ENCODE assay signal across 29 cellular contexts in the genomic region with DNA sequence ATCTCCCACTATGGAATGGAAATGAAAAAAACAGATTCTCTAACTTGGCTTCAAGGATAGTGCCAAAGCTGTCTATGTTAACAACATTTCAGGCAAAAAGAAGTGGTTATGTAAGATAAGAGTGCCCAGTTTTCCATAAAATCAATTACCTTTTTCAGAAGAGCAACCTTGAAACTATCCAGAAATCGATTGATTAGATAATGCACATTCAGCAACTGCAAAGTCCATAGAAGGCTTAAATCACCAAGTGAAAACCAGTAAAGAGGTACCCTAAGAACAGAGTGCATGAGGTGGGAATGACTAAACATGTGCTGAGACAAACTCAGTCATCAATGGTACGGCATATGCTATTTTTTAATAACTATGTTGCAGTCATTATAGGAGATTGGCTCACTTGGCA.
"Had no signal": no experiment of that assay in that cellular context is flagged by ENCODE, and none has a peak within 500 bp of the region (broad histone marks: within the 10 kb centered on the region; RNA-seq: fewer than 3 reads in every experiment).

No MANE protein-coding gene starts in this region.

- H3K36me3 ChIP-seq: ascending aorta, cardiac muscle cell had no signal

- H3K27ac ChIP-seq: ascending aorta, cardiac muscle cell, VCaP had no signal

- DNase-seq: activated B cell treated with CpG ODN at 0.5 μM for 24 hours; activated CD4-positive, alpha-beta memory T cell treated with anti-CD3 and anti-CD28 coated beads for 36 hours; activated CD4-positive, alpha-beta T cell treated with anti-CD3 and anti-CD28 coated beads for 4 hours; activated CD4-positive, alpha-beta T cell treated with anti-CD3 and anti-CD28 coated beads, Interleukin-2, amount 10 ng/mL, durations not matched to agents 24 days and 14 days; activated CD4-positive, alpha-beta T cell treated with anti-CD3 and anti-CD28 coated beads, Interleukin-2, amount 50 U/mL, for 1 hour; activated CD4-positive, alpha-beta T cell treated with anti-CD3 and anti-CD28 coated beads, Interleukin-2, amount 50 U/mL, for 4 hours; activated CD4-positive, CD25-positive, alpha-beta regulatory T cell treated with anti-CD3 and anti-CD28 coated beads, Interleukin-2, amount 50 U/mL, for 72 hours; activated CD8-positive, alpha-beta memory T cell treated with anti-CD3 and anti-CD28 coated beads, Interleukin-2, amount 50 U/mL, for 4 hours; activated CD8-positive, alpha-beta T cell treated with anti-CD3 and anti-CD28 coated beads for 36 hours; activated effector memory CD4-positive, alpha-beta T cell treated with Interleukin-2 at 50 U/mL for 16 hours; activated gamma-delta T cell; activated naive CD4-positive, alpha-beta T cell treated with anti-CD3 and anti-CD28 coated beads, Interleukin-2, amount 10 ng/mL, durations not matched to agents 7 days and 5 days; activated naive CD4-positive, alpha-beta T cell treated with Interleukin-2 at 50 U/mL for 16 hours; activated naive CD8-positive, alpha-beta T cell treated with anti-CD3 and anti-CD28 coated beads, Interleukin-2, amount 10 ng/mL, durations not matched to agents 7 days and 5 days; activated naive CD8-positive, alpha-beta T cell treated with anti-CD3 and anti-CD28 coated beads, Interleukin-2, amount 50 U/mL, for 24 hours; activated T-cell treated with anti-CD3 and anti-CD28 coated beads for 4 hours; activated T-cell treated with anti-CD3 and anti-CD28 coated beads, Interleukin-2, amount 50 U/mL, for 1 hour; activated T-cell treated with anti-CD3 and anti-CD28 coated beads, Interleukin-2, amount 50 U/mL, for 4 hours; amygdala; anterior cingulate cortex; caudate nucleus; cerebellar nuclear complex; T-helper 2 cell; T-helper 9 cell had no signal

- H3K4me1 ChIP-seq: ascending aorta had no signal

- H3K9me3 ChIP-seq: ascending aorta had no signal

- ATAC-seq: activated CD8-positive, alpha-beta T cell treated with anti-CD3 and anti-CD28 coated beads for 36 hours; activated naive CD8-positive, alpha-beta T cell treated with anti-CD3 and anti-CD28 coated beads, Interleukin-2, amount 50 U/mL, for 24 hours; activated T-cell treated with anti-CD3 and anti-CD28 coated beads, Interleukin-2, amount 50 U/mL, for 4 hours had no signal

- H3K27me3 ChIP-seq: ascending aorta, cardiac muscle cell had no signal

- H3K4me3 ChIP-seq: ascending aorta, cardiac muscle cell had no signal

- FAIRE-seq: bronchial epithelial cell, TTC549 had no signal
